ENCODE assay signal across 8 cellular contexts in genomic region chr7:101856488-101857357, GRCh38. TPM values are rescaled to one million over a fixed set of nuclear protein-coding genes. Genes with fewer than 3 reads are reported as not detected.
A peak's percentile ranks its signal among the peaks of the same experiment; 100 is the strongest.
DNase-seq lines count a peak whose midpoint lies in the region; ATAC-seq and TF ChIP-seq lines count a peak whose summit lies in the region.

No MANE protein-coding gene starts in this region.

- 2% methylated on average over 32 of the region's 32 CpGs for WGBS in thymus

- peak overlapping the region; percentile 62 for H3K27ac ChIP-seq in CD8-positive, alpha-beta T cell (ENCODE audit: low read depth, low read length)
- H3K27ac ChIP-seq in HL-60 (replicated peaks) (peak overlapping the region; percentile 87), RWPE1 (peak overlapping the region; percentile 86), osteoblast (ENCODE audit: low read depth, low read length) (peak overlapping the region; percentile 90), thymus (ENCODE audit: low read depth) (peak overlapping the region; percentile 89)

- DNase-seq in CD8-positive, alpha-beta T cell, result peak; percentile 62 to 85 (median 73)
- peak; percentile 96 to 98 for DNase-seq in HL-60 (ENCODE audit: low read depth in 1 of 2, low spot score in 1 of 2)
- peak; percentile 97 for DNase-seq in RWPE1 (ENCODE audit: low spot score)
- peak; percentile 74 for DNase-seq in activated effector memory CD4-positive, alpha-beta T cell treated with Interleukin-2 at 50 U/mL for 16 hours
- DNase-seq in foreskin fibroblast, result peak; percentile 86 to 90
- peak; percentile 94 for DNase-seq in osteoblast (ENCODE audit: insufficient read length, low spot score, missing footprints)

- peak; percentile 55 for TF ChIP-seq CTCF in CD8-positive, alpha-beta T cell (IDR thresholded peaks at IDR 0.05)
- TF ChIP-seq CTCF in HL-60 (IDR thresholded peaks at IDR 0.05; ENCODE audit: insufficient read depth, low read length) (peak; percentile 25), RWPE1 (conservative IDR thresholded peaks at IDR 0.05; ENCODE audit: low read depth) (peak; percentile 79), foreskin fibroblast (IDR thresholded peaks at IDR 0.05; ENCODE audit: low read depth, low read length) (peak; percentile 28), osteoblast (IDR thresholded peaks at IDR 0.05; ENCODE audit: extremely low read depth, low read depth, low read length) (peak; percentile 24)

- H3K27ac Mint-ChIP-seq in CD8-positive, alpha-beta T cell, result peak overlapping the region; percentile 99

- peak overlapping the region; percentile 89 for H3K4me2 ChIP-seq in osteoblast (ENCODE audit: insufficient read depth, low read length)

- H3K27me3 Mint-ChIP-seq in CD8-positive, alpha-beta T cell (ENCODE audit: low read depth), result no peaks in the 10 kb centered on the region

- H3K27me3 ChIP-seq in CD8-positive, alpha-beta T cell (ENCODE audit: insufficient read depth, low read length), result no peaks in the 10 kb centered on the region
- H3K27me3 ChIP-seq in HL-60 (ENCODE audit: insufficient read depth, poor library complexity, severe bottlenecking), result no peaks in the 10 kb centered on the region
- no peaks in the 10 kb centered on the region for H3K27me3 ChIP-seq in osteoblast (ENCODE audit: insufficient read depth, low read length)
- no peaks in the 10 kb centered on the region for H3K27me3 ChIP-seq in thymus (ENCODE audit: control insufficient read depth, insufficient read depth)

- peaks cover 20% of the 10 kb centered on the region for H3K4me1 ChIP-seq in CD8-positive, alpha-beta T cell (ENCODE audit: insufficient read depth, low read length)
- H3K4me1 ChIP-seq in osteoblast (ENCODE audit: insufficient read depth, low read length), result peaks cover 16% of the 10 kb centered on the region
- H3K4me1 ChIP-seq in thymus (ENCODE audit: control insufficient read depth, insufficient read depth, low read length), result peaks cover 41% of the 10 kb centered on the region

- peak overlapping the region; percentile 69 for H3K4me3 ChIP-seq in CD8-positive, alpha-beta T cell (ENCODE audit: low read depth, low read length)
- H3K4me3 ChIP-seq in HL-60 (replicated peaks; ENCODE audit: insufficient read depth, low read length) (peak overlapping the region; percentile 33), foreskin fibroblast (ENCODE audit: low read depth in 1 of 2, low read length in 2 of 2) (peak overlapping the region; percentile 37 to 41), osteoblast (ENCODE audit: insufficient read depth, low read length) (peak overlapping the region; percentile 69), thymus (ENCODE audit: low read length) (peak overlapping the region; percentile 56)

- POLR2A ChIA-PET in CD8-positive, alpha-beta T cell (lab: Charles Lee), result interaction anchor here (1.1 to 1.9 kb wide), 3 partner anchors 15 to 42 kb away, joined by 4 to 5 read pairs (median 5); no protein-coding TSS in a partner anchor
- POLR2A ChIA-PET in RWPE1 (lab: Yijun Ruan, JAX; ENCODE audit: low non-redundant PET), result interaction anchor here (0.5 kb wide), 1 partner anchor 299 kb away, joined by 4 read pairs; no protein-coding TSS in a partner anchor

- peaks cover 50% of the 10 kb centered on the region for H4K20me1 ChIP-seq in osteoblast (ENCODE audit: insufficient read depth, low read length)

- H3K9me3 Mint-ChIP-seq in CD8-positive, alpha-beta T cell, result no peaks in the 10 kb centered on the region

- CTCF ChIA-PET in CD8-positive, alpha-beta T cell (lab: Charles Lee), result interaction anchor here (0.7 to 1.8 kb wide), 11 partner anchors 8 to 314 kb away, joined by 3 to 5 read pairs (median 3); partner anchors contain the start of gene CUX1
- CTCF ChIA-PET in RWPE1 (lab: Yijun Ruan, JAX), result interaction anchor here (0.5 to 2.1 kb wide), 9 partner anchors 11 to 306 kb away, joined by 3 to 6 read pairs (median 4); no protein-coding TSS in a partner anchor

- H3K4me3 Mint-ChIP-seq in CD8-positive, alpha-beta T cell, result peak overlapping the region; percentile 99

- peak overlapping the region; percentile 90 for H2AFZ ChIP-seq in osteoblast (ENCODE audit: low read length)

- H3K4me1 Mint-ChIP-seq in CD8-positive, alpha-beta T cell (ENCODE audit: low read depth), result peaks cover 50% of the 10 kb centered on the region

- no peaks in the 10 kb centered on the region for H3K9me3 ChIP-seq in CD8-positive, alpha-beta T cell (ENCODE audit: low read length)
- no peaks in the 10 kb centered on the region for H3K9me3 ChIP-seq in osteoblast (ENCODE audit: low read depth, low read length)
- H3K9me3 ChIP-seq in thymus (ENCODE audit: control insufficient read depth), result no peaks in the 10 kb centered on the region

- H3K36me3 ChIP-seq in CD8-positive, alpha-beta T cell (ENCODE audit: insufficient read depth, low read length), result no peaks in the 10 kb centered on the region
- no peaks in the 10 kb centered on the region for H3K36me3 ChIP-seq in osteoblast (ENCODE audit: insufficient read depth, low read length)
- H3K36me3 ChIP-seq in thymus (ENCODE audit: control insufficient read depth, insufficient read depth), result no peaks in the 10 kb centered on the region

- intact Hi-C loops in CD8-positive, alpha-beta T cell (cut with DNase I, micrococcal nuclease), result loop anchor here (1.0 to 2.0 kb wide), 4 partner anchors 41 to 168 kb away; no protein-coding TSS in a partner anchor

- peak; percentile 92 for ATAC-seq in CD8-positive, alpha-beta T cell
- peak; percentile 87 for ATAC-seq in GM19467 (IDR thresholded peaks at IDR 0.05; ENCODE audit: unreplicated experiment)

- H3K36me3 Mint-ChIP-seq in CD8-positive, alpha-beta T cell, result peaks cover 3% of the 10 kb centered on the region

- H3K79me2 ChIP-seq in osteoblast (ENCODE audit: insufficient read depth, low read length), result peaks cover 76% of the 10 kb centered on the region

RNA-seq across cellular contexts. Expression of gene CUX1, which starts 39.3 kb away (rescaled TPM):
- 10 to 100 TPM; 40.3 to 41.0 TPM for total RNA-seq in CD8-positive, alpha-beta T cell
- total RNA-seq in osteoblast, result 39.2 and 41.6 TPM in 2 replicates
- polyA plus RNA-seq in thymus, result 27.8 TPM

Comparison
In these comparisons a context has a peak if more than half of its experiments do, and no peak if none do; other contexts are left out.
1. Peak in every context shown above with its lines: DNase-seq, ATAC-seq, H3K4me3 ChIP-seq and H3K27ac ChIP-seq.
2. CTCF ChIP-seq: peak in every context shown above with its lines; median percentile 79 in RWPE1; 55 in CD8-positive, alpha-beta T cell; 28 in foreskin fibroblast; 25 in HL-60; 24 in osteoblast.